Comparison of ENCODE assay signal across 25 cellular contexts in genomic region chr13:42539670-42540069, GRCh38. TPM values are rescaled to one million over a fixed set of nuclear protein-coding genes. Genes with fewer than 3 reads are reported as not detected.
DNase-seq lines count a peak whose midpoint lies in the region; ATAC-seq and TF ChIP-seq lines count a peak whose summit lies in the region.
"Had no signal": no experiment of that assay in that cellular context is flagged by ENCODE, and none has a peak within 500 bp of the region (broad histone marks: within the 10 kb centered on the region; RNA-seq: fewer than 3 reads in every experiment).

No MANE protein-coding gene starts in this region.

- H3K79me2 ChIP-seq in mesendoderm (ENCODE audit: control insufficient read depth, insufficient read depth, low read length) = no peaks in the 10 kb centered on the region

- no peaks in the 10 kb centered on the region for H3K36me3 ChIP-seq in SJSA1
- no peaks in the 10 kb centered on the region for H3K36me3 ChIP-seq in mesendoderm (ENCODE audit: control insufficient read depth, insufficient read depth, low read length)
- H3K36me3 ChIP-seq: heart right ventricle, lower lobe of right lung had no signal

- no CpG with 5 or more reads among the region's 7 CpGs for WGBS in mesendoderm (ENCODE audit: extremely low coverage, insufficient coverage, low lambda C conversion rate)

- H3K27ac ChIP-seq in SJSA1 (no peak overlapping the region), mesendoderm (ENCODE audit: low read depth, low read length) (no peak overlapping the region)
- H3K27ac ChIP-seq: heart right ventricle, lower lobe of right lung had no signal

- H2AK5ac ChIP-seq in mesendoderm (ENCODE audit: low read length) = no peak overlapping the region

- H3K4me3 ChIP-seq in SJSA1 (no peak overlapping the region), epithelial cell of esophagus (ENCODE audit: low read length) (no peak overlapping the region), mesendoderm (ENCODE audit: low read length) (no peak overlapping the region)
- H3K4me3 ChIP-seq: heart right ventricle, lower lobe of right lung had no signal

- no peak overlapping the region for H3K23ac ChIP-seq in mesendoderm (ENCODE audit: low read length)

- no peak overlapping the region for H3K4me2 ChIP-seq in mesendoderm (ENCODE audit: low read length)

- no peaks in the 10 kb centered on the region for H3K27me3 ChIP-seq in SJSA1 (replicated peaks)
- H3K27me3 ChIP-seq in mesendoderm (ENCODE audit: insufficient read depth, low read length, poor library complexity) = no peaks in the 10 kb centered on the region

- H3K4me1 ChIP-seq in SJSA1 (replicated peaks) (0 out of 2 replicates have a peak, but pooled peaks cover 3% of the 10 kb centered on the region), mesendoderm (ENCODE audit: control insufficient read depth, low read depth, low read length) (no peaks in the 10 kb centered on the region)
- H3K4me1 ChIP-seq: lower lobe of right lung had no signal

- no peak overlapping the region for H3K56ac ChIP-seq in mesendoderm (ENCODE audit: low read length)

- no peak overlapping the region for H2BK15ac ChIP-seq in mesendoderm (replicated peaks; ENCODE audit: low read depth)

- intact Hi-C loops in left cardiac atrium (cut with DNase I) = no loop called here

- H2BK5ac ChIP-seq in mesendoderm (ENCODE audit: low read length) = no peak overlapping the region

- no peaks in the 10 kb centered on the region for H3K79me1 ChIP-seq in mesendoderm (ENCODE audit: low read length)

- TF ChIP-seq CTCF in epithelial cell of esophagus (IDR thresholded peaks at IDR 0.05; ENCODE audit: insufficient read depth, low read depth, low read length, missing control alignments) = no peak

- H3K4ac ChIP-seq in mesendoderm (ENCODE audit: low read depth, low read length) = no peak overlapping the region

- H3K9ac ChIP-seq in mesendoderm (ENCODE audit: low read length) = no peak overlapping the region

- ATAC-seq in HG03045 (IDR thresholded peaks at IDR 0.05; ENCODE audit: unreplicated experiment) (no peak), left cardiac atrium (no peak)
- ATAC-seq: heart right ventricle, lower lobe of right lung, sciatic nerve had no signal

- H2BK120ac ChIP-seq in mesendoderm (ENCODE audit: low read depth, low read length) = no peak overlapping the region

- no peak overlapping the region for H3K18ac ChIP-seq in mesendoderm (ENCODE audit: low read length)

- H3K9me3 ChIP-seq in SJSA1 (replicated peaks) = no peaks in the 10 kb centered on the region
- H3K9me3 ChIP-seq: heart right ventricle, lower lobe of right lung had no signal

- DNase-seq in HT1080 (ENCODE audit: low read depth) (peak; percentile 82), SJSA1 (ENCODE audit: low read depth in 1 of 2, low spot score in 2 of 2) (peak; percentile 21 to 46), epithelial cell of esophagus (ENCODE audit: low read depth) (peak; percentile 85), mesendoderm (peak; percentile 46), left cardiac atrium (no peak), mucosa of gallbladder (ENCODE audit: low spot score) (no peak), NCI-H1694 treated with DMSO at 0.1 percent for 48 hours (lab: John Stamatoyannopoulos, UW) (no peak)
- DNase-seq: activated CD4-positive, alpha-beta T cell treated with anti-CD3 and anti-CD28 coated beads, Interleukin-2, amount 50 U/mL, for 1 hour; activated CD8-positive, alpha-beta memory T cell treated with anti-CD3 and anti-CD28 coated beads, Interleukin-2, amount 50 U/mL, for 48 hours; amygdala; COR-L47; heart right ventricle; IMR-90; islet precursor cell; lower lobe of right lung; MM.1S; NCI-H146; NCI-H2171 treated with DMSO at 0.1 percent for 48 hours; NCI-H69; SIG-M5; T-helper 1 cell had no signal

- H4K8ac ChIP-seq in mesendoderm (ENCODE audit: low read depth, low read length) = no peak overlapping the region

- H4K5ac ChIP-seq in mesendoderm (ENCODE audit: low read length) = no peak overlapping the region

RNA-seq across cellular contexts. Expression of gene TNFSF11, which starts 34.3 kb away (rescaled TPM):
- 0.14 TPM in 1 of 2 replicates, not detected in the other for total RNA-seq in HT1080 (2014; rRNA removed; shearing (Covaris generic))
- polyA plus RNA-seq in HT1080 (2015; cell fraction: cytosol; rRNA removed) = 0.06 TPM in 1 of 2 replicates, not detected in the other
- polyA plus RNA-seq in HT1080 (2015; cell fraction: nucleus; rRNA removed) = not detected in 2 replicates
- total RNA-seq in SJSA1 (2014; rRNA removed; shearing (Covaris generic)) = 0.05 TPM in 1 of 2 replicates, not detected in the other
- 0.65 TPM for polyA plus RNA-seq in mesendoderm (2013, experiment 1 of 2)
- polyA plus RNA-seq in mesendoderm (2013, experiment 2 of 2) = 0.69 TPM
- not detected for total RNA-seq in left cardiac atrium
- 0.95 TPM for total RNA-seq in mucosa of gallbladder
- total RNA-seq: heart right ventricle, IMR-90, lower lobe of right lung, myocyte, osteocyte, sciatic nerve had no signal
- polyA plus RNA-seq: heart right ventricle, IMR-90 had no signal

Comparison
In these comparisons a context has a peak if more than half of its experiments do, and no peak if none do; other contexts are left out.
1. DNase-seq: peak in HT1080 (single experiment), SJSA1 (2 of 2), epithelial cell of esophagus (single experiment) and mesendoderm (single experiment); none in left cardiac atrium (single experiment), mucosa of gallbladder (single experiment) and NCI-H1694 treated with DMSO at 0.1 percent for 48 hours (single experiment).